In genomic region chr16:2541409-2541808, GRCh38 we compare ENCODE assay signal across 1 cellular context.
A peak's percentile ranks its signal among the peaks of the same experiment; 100 is the strongest.
TF ChIP-seq lines count a peak whose summit lies in the region.

No MANE protein-coding gene starts in this region.

TF ChIP-seq in IMR-90, 13 proteins besides CTCF, POLR2A, EP300 and RAD21:
- peak; percentile 46; the same call in 1 of the 2 replicates for TF ChIP-seq MXI1 (IDR thresholded peaks at IDR 0.05; ENCODE audit: borderline replicate concordance, low read depth, low read length)
TF ChIP-seq in IMR-90: peak in this region for 1; not testable (repeated sequence) for 12.
